In the genomic region with DNA sequence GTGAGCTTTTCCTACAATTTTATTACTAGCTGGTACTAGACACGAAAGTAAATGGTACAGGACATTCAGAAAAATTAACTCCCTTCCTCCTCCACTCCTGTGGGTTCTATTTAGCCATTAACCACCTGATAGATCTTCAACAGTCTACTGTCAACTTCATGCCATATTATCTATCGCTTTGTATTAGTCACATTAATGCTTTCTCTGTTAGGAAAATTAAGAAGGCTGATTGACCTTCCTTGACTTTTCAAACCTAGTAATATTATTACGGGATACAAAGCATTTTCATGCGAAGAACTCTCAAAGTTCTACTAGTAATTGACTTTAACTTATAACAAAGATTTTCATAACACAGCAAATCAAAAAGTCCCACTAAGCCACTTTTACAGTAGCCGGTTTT, we compare ENCODE assay signal across 8 cellular contexts. TPM values are rescaled to one million over a fixed set of nuclear protein-coding genes. Genes with fewer than 3 reads are reported as not detected.
DNase-seq lines count a peak whose midpoint lies in the region; ATAC-seq and TF ChIP-seq lines count a peak whose summit lies in the region.

No MANE protein-coding gene starts in this region.

- H3K27ac ChIP-seq in ACC112 (ENCODE audit: low read depth, low read length) (no peak overlapping the region), HUES64 (ENCODE audit: low read depth, low read length) (no peak overlapping the region), muscle layer of colon (ENCODE audit: low read depth, low read length) (no peak overlapping the region), body of pancreas (no peak overlapping the region)

- H3K27me3 ChIP-seq in ACC112 (ENCODE audit: insufficient read depth, low read length), result no peaks in the 10 kb centered on the region
- no peaks in the 10 kb centered on the region for H3K27me3 ChIP-seq in HUES64 (ENCODE audit: insufficient read depth, low read length)
- no peaks in the 10 kb centered on the region for H3K27me3 ChIP-seq in muscle layer of colon (ENCODE audit: control insufficient read depth in 1 of 2, insufficient read depth in 2 of 2, low read length in 2 of 2)
- H3K27me3 ChIP-seq in body of pancreas, result no peaks in the 10 kb centered on the region

- intact Hi-C loops in body of pancreas (cut with DNase I), result no loop called here

- H3K4me3 ChIP-seq in ACC112 (ENCODE audit: low read depth, low read length) (peak overlapping the region; percentile 96), HUES64 (ENCODE audit: low read length) (peak overlapping the region; percentile 95), cardiac fibroblast (replicated peaks in 1 of 2; ENCODE audit: low read depth in 2 of 2, low read length in 2 of 2) (peak overlapping the region; percentile 83 to 90), muscle layer of colon (ENCODE audit: low read depth in 1 of 2, low read length in 2 of 2) (peak overlapping the region in 1 of 2 donors; percentile 79), body of pancreas (peak overlapping the region in 1 of 2 donors; percentile 93)

- no peak for TF ChIP-seq POLR2A in GM18505 (IDR thresholded peaks at IDR 0.05; ENCODE audit: borderline replicate concordance, extremely low read depth, insufficient read depth, insufficient read length)
- TF ChIP-seq POLR2A in body of pancreas (IDR thresholded peaks at IDR 0.05), result no peak

- peaks cover 3% of the 10 kb centered on the region; the same call in 1 of the 2 replicates for H3K36me3 ChIP-seq in ACC112 (ENCODE audit: insufficient read depth, low read length)
- peaks cover 30% of the 10 kb centered on the region for H3K36me3 ChIP-seq in HUES64 (ENCODE audit: insufficient read depth, low read length)
- H3K36me3 ChIP-seq in muscle layer of colon (ENCODE audit: insufficient read depth, low read length), result no peaks in the 10 kb centered on the region
- H3K36me3 ChIP-seq in body of pancreas (replicated peaks in 1 of 2; ENCODE audit: insufficient read depth in 1 of 2, low read depth in 2 of 2), result no peaks in the 10 kb centered on the region

- no peak for DNase-seq in cardiac fibroblast (ENCODE audit: low read depth in 2 of 2)
- no peak for DNase-seq in NCI-H187 treated with DMSO at 0.1 percent for 48 hours (lab: John Stamatoyannopoulos, UW)
- DNase-seq in body of pancreas, result no peak

- H3K79me2 ChIP-seq in ACC112 (ENCODE audit: control insufficient read depth, insufficient read depth, low read length, unreplicated experiment), result peaks cover 59% of the 10 kb centered on the region

- ATAC-seq in GM21737 (IDR thresholded peaks at IDR 0.05; ENCODE audit: unreplicated experiment) (no peak), GM18505 (IDR thresholded peaks at IDR 0.05; ENCODE audit: unreplicated experiment) (no peak), body of pancreas (no peak)

- H3K9ac ChIP-seq in HUES64 (ENCODE audit: low read depth, low read length), result peak overlapping the region; percentile 96
- H3K9ac ChIP-seq in muscle layer of colon (ENCODE audit: low read length), result peak overlapping the region; percentile 67

- H3K9me3 ChIP-seq in HUES64 (ENCODE audit: insufficient read depth, low read depth, low read length) (no peaks in the 10 kb centered on the region; the same call in 1 of the 2 replicates), muscle layer of colon (ENCODE audit: low read length) (no peaks in the 10 kb centered on the region), body of pancreas (no peaks in the 10 kb centered on the region)

- no peak for TF ChIP-seq CTCF in cardiac fibroblast (IDR thresholded peaks at IDR 0.05; ENCODE audit: low read depth, low read length)
- TF ChIP-seq CTCF in body of pancreas (IDR thresholded peaks at IDR 0.05), result no peak

- no peak overlapping the region for H2AFZ ChIP-seq in ACC112 (ENCODE audit: low read length, unreplicated experiment)

- 17% methylated on average over 5 of the region's 5 CpGs for WGBS in HUES64
- 44 to 45% methylated on average over 5 of the region's 5 CpGs for WGBS in body of pancreas, 2 donors

- H3K4me1 ChIP-seq in ACC112 (ENCODE audit: control insufficient read depth, insufficient read depth, low read length, unreplicated experiment) (peaks cover 30% of the 10 kb centered on the region), HUES64 (ENCODE audit: insufficient read depth, low read length) (peaks cover 22% of the 10 kb centered on the region), muscle layer of colon (ENCODE audit: insufficient read depth, low read length) (peaks cover 16% of the 10 kb centered on the region), body of pancreas (peaks cover 13% of the 10 kb centered on the region)

RNA-seq across cellular contexts. Expression of a gene that starts 1.2 kb away (rescaled TPM):
- 66.7 TPM for polyA plus RNA-seq in HUES64 (2013, experiment 1 of 2)
- polyA plus RNA-seq in HUES64 (2013, experiment 2 of 2), result 58.1 TPM
- total RNA-seq in body of pancreas, result 1 to 10 TPM; 7.8 to 9.2 TPM
